ENCODE assay signal across 9 cellular contexts in genomic region chr18:3279201-3280185, GRCh38. TPM values are rescaled to one million over a fixed set of nuclear protein-coding genes. Genes with fewer than 3 reads are reported as not detected.
DNase-seq lines count a peak whose midpoint lies in the region; ATAC-seq, FAIRE-seq and TF ChIP-seq lines count a peak whose summit lies in the region.
"Had no signal": no experiment of that assay in that cellular context is flagged by ENCODE, and none has a peak within 500 bp of the region (broad histone marks: within the 10 kb centered on the region; RNA-seq: fewer than 3 reads in every experiment).

No MANE protein-coding gene starts in this region.

- H3K4me1 Mint-ChIP-seq in activated T-helper 17 cell treated with anti-CD3 and anti-CD28 coated beads, Interleukin-2, amount 50 U/mL, for 72 hours = peaks cover 5% of the 10 kb centered on the region
- peaks cover 5% of the 10 kb centered on the region for H3K4me1 Mint-ChIP-seq in activated T-helper 1 cell treated with anti-CD3 and anti-CD28 coated beads, Interleukin-12 subunit alpha, Interleukin-12 subunit beta, Interleukin-2, Interleukin-4 antibody, amounts not matched to agents 30 ng/mL and 10 ng/mL and 1 ng/mL, durations not matched to agents 14 hours and 24 hours and 36 hours (ENCODE audit: low read depth)

- H3K27ac Mint-ChIP-seq in activated T-helper 17 cell treated with anti-CD3 and anti-CD28 coated beads, Interleukin-2, amount 50 U/mL, for 72 hours = peak overlapping the region; percentile 79
- no peak overlapping the region for H3K27ac Mint-ChIP-seq in activated T-helper 1 cell treated with anti-CD3 and anti-CD28 coated beads, Interleukin-12 subunit alpha, Interleukin-12 subunit beta, Interleukin-2, Interleukin-4 antibody, amounts not matched to agents 30 ng/mL and 10 ng/mL and 1 ng/mL, durations not matched to agents 14 hours and 24 hours and 36 hours

- TF ChIP-seq RAD21 in A549 (conservative IDR thresholded peaks at IDR 0.05 in 1 of 2, IDR thresholded peaks at IDR 0.05 in 1 of 2) = no peak

- peaks cover 7% of the 10 kb centered on the region for H3K36me3 ChIP-seq in SJCRH30

- H3K27ac ChIP-seq in A549 (peak overlapping the region in 1 of 2 experiments; percentile 50; a peak in 2 of 6 replicates), SJCRH30 (no peak overlapping the region)

- H3K4me1 ChIP-seq in A549 (peaks cover 13% of the 10 kb centered on the region), SJCRH30 (peaks cover 20% of the 10 kb centered on the region)

- H3K27me3 ChIP-seq in SJCRH30 = no peaks in the 10 kb centered on the region

- no peaks in the 10 kb centered on the region for H3K9me3 ChIP-seq in A549
- no peaks in the 10 kb centered on the region for H3K9me3 ChIP-seq in SJCRH30 (replicated peaks)

- 70% methylated on average over 14 of the region's 14 CpGs for WGBS in A549 (ENCODE audit: missing lambda C conversion rate)

- no peak overlapping the region for H3K4me2 ChIP-seq in A549

- H3K27me3 Mint-ChIP-seq in activated T-helper 17 cell treated with anti-CD3 and anti-CD28 coated beads, Interleukin-2, amount 50 U/mL, for 72 hours = no peaks in the 10 kb centered on the region
- H3K27me3 Mint-ChIP-seq in activated T-helper 1 cell treated with anti-CD3 and anti-CD28 coated beads, Interleukin-12 subunit alpha, Interleukin-12 subunit beta, Interleukin-2, Interleukin-4 antibody, amounts not matched to agents 30 ng/mL and 10 ng/mL and 1 ng/mL, durations not matched to agents 14 hours and 24 hours and 36 hours (ENCODE audit: insufficient read depth) = peaks cover 2% of the 10 kb centered on the region

- H3K9me3 Mint-ChIP-seq in activated T-helper 17 cell treated with anti-CD3 and anti-CD28 coated beads, Interleukin-2, amount 50 U/mL, for 72 hours = no peaks in the 10 kb centered on the region
- no peaks in the 10 kb centered on the region for H3K9me3 Mint-ChIP-seq in activated T-helper 1 cell treated with anti-CD3 and anti-CD28 coated beads, Interleukin-12 subunit alpha, Interleukin-12 subunit beta, Interleukin-2, Interleukin-4 antibody, amounts not matched to agents 30 ng/mL and 10 ng/mL and 1 ng/mL, durations not matched to agents 14 hours and 24 hours and 36 hours

- CTCF ChIA-PET in A549 (lab: Yijun Ruan, JAX) = interaction anchor here (0.5 to 2.0 kb wide), 6 partner anchors 16 to 590 kb away, joined by 3 to 10 read pairs (median 4); no protein-coding TSS in a partner anchor

- DNase-seq in A549 (ENCODE audit: low read depth in 1 of 2, low spot score in 1 of 2) (no peak), SJCRH30 (no peak), NCI-H1930 (lab: John Stamatoyannopoulos, UW) (no peak)
- no peak for DNase-seq in stimulated activated naive CD4-positive, alpha-beta T cell treated with Interleukin-2 at 50 U/mL for 16 hours (lab: John Stamatoyannopoulos, UW)
- no peak for DNase-seq in activated T-helper 1 cell treated with anti-CD3 and anti-CD28 coated beads, Interleukin-12 subunit alpha, Interleukin-12 subunit beta, Interleukin-2, Interleukin-4 antibody, amounts not matched to agents 30 ng/mL and 10 ng/mL and 1 ng/mL, durations not matched to agents 14 hours and 24 hours and 36 hours (ENCODE audit: low spot score)
- DNase-seq: NCI-H2171 treated with DMSO at 0.1 percent for 48 hours had no signal

- H3K36me3 Mint-ChIP-seq in activated T-helper 17 cell treated with anti-CD3 and anti-CD28 coated beads, Interleukin-2, amount 50 U/mL, for 72 hours (ENCODE audit: low read depth) = peaks cover 46% of the 10 kb centered on the region
- peaks cover 23% of the 10 kb centered on the region for H3K36me3 Mint-ChIP-seq in activated T-helper 1 cell treated with anti-CD3 and anti-CD28 coated beads, Interleukin-12 subunit alpha, Interleukin-12 subunit beta, Interleukin-2, Interleukin-4 antibody, amounts not matched to agents 30 ng/mL and 10 ng/mL and 1 ng/mL, durations not matched to agents 14 hours and 24 hours and 36 hours (ENCODE audit: low read depth)

- H3K4me3 ChIP-seq in A549 (no peak overlapping the region), SJCRH30 (no peak overlapping the region)

- TF ChIP-seq POLR2A in A549 (IDR thresholded peaks at IDR 0.05; ENCODE audit: low read length) = no peak

- FAIRE-seq in A549 (lab: Jason Lieb, UNC) = no peak

- intact Hi-C loops in activated T-helper 1 cell treated with anti-CD3 and anti-CD28 coated beads, Interleukin-12 subunit alpha, Interleukin-12 subunit beta, Interleukin-2, Interleukin-4 antibody, amounts not matched to agents 30 ng/mL and 10 ng/mL and 1 ng/mL, durations not matched to agents 14 hours and 24 hours and 36 hours (cut with micrococcal nuclease) = loop anchor here (2.0 to 10.0 kb wide), 4 partner anchors 43 to 595 kb away; no protein-coding TSS in a partner anchor

- no peak for TF ChIP-seq CTCF in A549 (IDR thresholded peaks at IDR 0.05)

- POLR2A ChIA-PET in A549 (lab: Yijun Ruan, JAX) = interaction anchor here (0.6 kb wide), 1 partner anchor 323 kb away, joined by 3 read pairs; no protein-coding TSS in a partner anchor

- no peak overlapping the region for H3K4me3 Mint-ChIP-seq in activated T-helper 17 cell treated with anti-CD3 and anti-CD28 coated beads, Interleukin-2, amount 50 U/mL, for 72 hours
- H3K4me3 Mint-ChIP-seq in activated T-helper 1 cell treated with anti-CD3 and anti-CD28 coated beads, Interleukin-12 subunit alpha, Interleukin-12 subunit beta, Interleukin-2, Interleukin-4 antibody, amounts not matched to agents 30 ng/mL and 10 ng/mL and 1 ng/mL, durations not matched to agents 14 hours and 24 hours and 36 hours = no peak overlapping the region

- TF ChIP-seq EP300 in A549 (IDR thresholded peaks at IDR 0.05) = no peak

- ATAC-seq in A549 (peak; percentile 39 to 60), GM19043 (IDR thresholded peaks at IDR 0.05; ENCODE audit: low read depth, unreplicated experiment) (peak; percentile 85), HG03097 (IDR thresholded peaks at IDR 0.05; ENCODE audit: low FRiP score, unreplicated experiment) (peak; percentile 45)
- no peak for ATAC-seq in activated T-helper 17 cell treated with anti-CD3 and anti-CD28 coated beads, Interleukin-2, amount 50 U/mL, for 72 hours (replicated peaks)

TF ChIP-seq in A549, 52 proteins besides CTCF, POLR2A, EP300 and RAD21 (continues in another document):
- TF ChIP-seq PHF8 (IDR thresholded peaks at IDR 0.05; ENCODE audit: borderline replicate concordance, low read depth) = no peak
- no peak for TF ChIP-seq KDM5A (IDR thresholded peaks at IDR 0.05)
- TF ChIP-seq USF2 (IDR thresholded peaks at IDR 0.05) = no peak
- no peak for TF ChIP-seq JUN (IDR thresholded peaks at IDR 0.05)

RNA-seq across cellular contexts. Expression of gene MYL12B, which starts 17.6 kb away (rescaled TPM):
- polyA plus RNA-seq in A549 (2011; rRNA removed) (484 and 498 TPM in 2 replicates), A549 (2017; fragmentation: RNase III; extraction: RNeasy Plus Mini Kit Qiagen cat#74134 plus additional on column Dnase treatment) (419 to 437 TPM (median 426 TPM) in 3 replicates)
- 333 and 358 TPM in 2 replicates for polyA plus RNA-seq in A549 (2012; cell fraction: cytosol; rRNA removed)
- 118 and 127 TPM in 2 replicates for polyA plus RNA-seq in A549 (2012; cell fraction: nucleus; rRNA removed)
- 129 and 132 TPM in 2 replicates for polyA minus RNA-seq in A549 (2011; rRNA and poly(A)+ RNA removed)
- 100 to 1,000 TPM; 206 to 271 TPM for total RNA-seq in activated T-helper 17 cell treated with anti-CD3 and anti-CD28 coated beads, Interleukin-2, amount 50 U/mL, for 72 hours
- 106 and 118 TPM in 2 replicates for total RNA-seq in SJCRH30 (2014; rRNA removed; shearing (Covaris generic))
- total RNA-seq in activated T-helper 1 cell treated with anti-CD3 and anti-CD28 coated beads, Interleukin-12 subunit alpha, Interleukin-12 subunit beta, Interleukin-2, Interleukin-4 antibody, amounts not matched to agents 30 ng/mL and 10 ng/mL and 1 ng/mL, durations not matched to agents 14 hours and 24 hours and 36 hours = 234 and 235 TPM in 2 replicates

RNA-seq across cellular contexts. Expression of gene MYL12A, which starts 31.9 kb away (rescaled TPM):
- polyA plus RNA-seq in A549 (2011; rRNA removed) = 446 and 510 TPM in 2 replicates
- polyA plus RNA-seq in A549 (2012; cell fraction: cytosol; rRNA removed) = 183 and 195 TPM in 2 replicates
- polyA plus RNA-seq in A549 (2012; cell fraction: nucleus; rRNA removed) = 75.7 and 105 TPM in 2 replicates
- polyA plus RNA-seq in A549 (2017; fragmentation: RNase III; extraction: RNeasy Plus Mini Kit Qiagen cat#74134 plus additional on column Dnase treatment) = 514 to 544 TPM (median 539 TPM) in 3 replicates
- polyA minus RNA-seq in A549 (2011; rRNA and poly(A)+ RNA removed) = 165 and 202 TPM in 2 replicates
- total RNA-seq in activated T-helper 17 cell treated with anti-CD3 and anti-CD28 coated beads, Interleukin-2, amount 50 U/mL, for 72 hours = 100 to 1,000 TPM; 392 to 483 TPM
- total RNA-seq in SJCRH30 (2014; rRNA removed; shearing (Covaris generic)) = 207 and 234 TPM in 2 replicates
- total RNA-seq in activated T-helper 1 cell treated with anti-CD3 and anti-CD28 coated beads, Interleukin-12 subunit alpha, Interleukin-12 subunit beta, Interleukin-2, Interleukin-4 antibody, amounts not matched to agents 30 ng/mL and 10 ng/mL and 1 ng/mL, durations not matched to agents 14 hours and 24 hours and 36 hours = 330 and 334 TPM in 2 replicates

RNA-seq across cellular contexts. Expression of gene MYOM1, which starts 59.7 kb away (rescaled TPM):
- polyA plus RNA-seq in A549 (2011; rRNA removed) (0.30 and 0.36 TPM in 2 replicates), A549 (2017; fragmentation: RNase III; extraction: RNeasy Plus Mini Kit Qiagen cat#74134 plus additional on column Dnase treatment) (0.18 to 0.34 TPM (median 0.33 TPM) in 3 replicates)
- 0.08 and 0.16 TPM in 2 replicates for polyA plus RNA-seq in A549 (2012; cell fraction: cytosol; rRNA removed)
- polyA plus RNA-seq in A549 (2012; cell fraction: nucleus; rRNA removed) = 0.10 and 0.53 TPM in 2 replicates
- polyA minus RNA-seq in A549 (2011; rRNA and poly(A)+ RNA removed) = 0.25 and 0.29 TPM in 2 replicates
- total RNA-seq in activated T-helper 17 cell treated with anti-CD3 and anti-CD28 coated beads, Interleukin-2, amount 50 U/mL, for 72 hours = 1 to 10 TPM in 1 of 2 donors, under 1 TPM in 1; 0.52 to 2.0 TPM
- 0.06 and 0.23 TPM in 2 replicates for total RNA-seq in SJCRH30 (2014; rRNA removed; shearing (Covaris generic))
- total RNA-seq in activated T-helper 1 cell treated with anti-CD3 and anti-CD28 coated beads, Interleukin-12 subunit alpha, Interleukin-12 subunit beta, Interleukin-2, Interleukin-4 antibody, amounts not matched to agents 30 ng/mL and 10 ng/mL and 1 ng/mL, durations not matched to agents 14 hours and 24 hours and 36 hours = 0.22 and 1.4 TPM in 2 replicates
